Comparison of ENCODE assay signal across 9 cellular contexts in the genomic region with DNA sequence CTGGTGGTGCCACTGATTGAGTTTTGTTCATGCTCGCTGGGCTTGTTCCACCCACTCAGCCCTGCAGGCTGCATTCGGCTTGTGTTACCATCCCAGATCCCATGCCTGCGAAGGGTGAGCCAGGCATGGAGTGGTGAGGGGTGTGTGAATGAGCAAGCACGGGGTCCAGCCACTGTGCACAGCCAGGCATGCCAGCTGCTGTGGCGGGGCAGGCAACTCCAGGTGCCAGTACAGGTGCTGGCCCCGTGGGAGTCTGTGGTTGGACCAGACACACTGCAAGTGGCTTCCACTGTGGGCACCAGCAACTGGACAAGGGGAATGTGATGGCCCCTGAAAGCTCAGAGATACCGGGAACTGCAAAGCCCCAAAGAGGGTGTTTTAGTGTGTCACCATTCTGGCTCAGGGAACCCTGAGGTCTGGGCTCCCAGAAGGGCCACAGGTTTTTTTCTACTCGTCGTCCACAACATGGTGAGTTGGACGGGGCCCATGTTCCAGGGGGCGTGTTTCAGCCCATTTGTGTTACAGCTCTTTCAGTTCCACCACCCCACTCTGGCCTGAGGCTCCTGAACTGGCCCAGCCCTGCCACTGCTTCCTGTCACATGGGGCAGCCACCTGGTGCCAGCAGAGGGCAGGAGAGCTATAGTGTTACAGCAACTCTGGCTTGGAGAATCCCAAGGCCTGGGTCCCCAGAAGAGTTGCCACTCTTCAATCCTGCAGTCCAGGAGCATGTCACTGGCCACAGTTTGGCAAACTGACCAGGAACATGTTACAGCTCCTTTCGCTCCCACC.
DNase-seq lines count a peak whose midpoint lies in the region; ATAC-seq and TF ChIP-seq lines count a peak whose summit lies in the region.
"Had no signal": no experiment of that assay in that cellular context is flagged by ENCODE, and none has a peak within 500 bp of the region (broad histone marks: within the 10 kb centered on the region; RNA-seq: fewer than 3 reads in every experiment).

No MANE protein-coding gene starts in this region.

- H3K4me3 ChIP-seq in A673 (ENCODE audit: low read depth, low read length, poor library complexity, severe bottlenecking), result no peak overlapping the region
- no peak overlapping the region for H3K4me3 ChIP-seq in OCI-LY7 (ENCODE audit: low read depth, low read length, poor library complexity, severe bottlenecking)
- no peak overlapping the region for H3K4me3 ChIP-seq in brain microvascular endothelial cell (ENCODE audit: low read depth, low read length)

- no peaks in the 10 kb centered on the region for H3K27me3 Mint-ChIP-seq in activated T-helper 1 cell treated with anti-CD3 and anti-CD28 coated beads, Interleukin-12 subunit alpha, Interleukin-12 subunit beta, Interleukin-2, Interleukin-4 antibody, amounts not matched to agents 30 ng/mL and 10 ng/mL and 1 ng/mL, durations not matched to agents 14 hours and 24 hours and 36 hours (ENCODE audit: insufficient read depth)

- no peak overlapping the region for H2AFZ ChIP-seq in OCI-LY7 (ENCODE audit: low read length)

- no peaks in the 10 kb centered on the region for H3K9me2 ChIP-seq in OCI-LY7 (ENCODE audit: insufficient read depth, low read length)

- no peak overlapping the region for H3K27ac Mint-ChIP-seq in activated T-helper 1 cell treated with anti-CD3 and anti-CD28 coated beads, Interleukin-12 subunit alpha, Interleukin-12 subunit beta, Interleukin-2, Interleukin-4 antibody, amounts not matched to agents 30 ng/mL and 10 ng/mL and 1 ng/mL, durations not matched to agents 14 hours and 24 hours and 36 hours
- H3K27ac Mint-ChIP-seq: stimulated activated naive CD8-positive, alpha-beta T cell treated with anti-CD3 and anti-CD28 coated beads, Interleukin-15, Interleukin-2, amounts not matched to agents 100 ng/mL and 50 ng/mL, for 24 hours had no signal

- POLR2A ChIA-PET in A673 (lab: Charles Lee; ENCODE audit: low non-redundant PET) (no interaction called here), OCI-LY7 (lab: Charles Lee) (interaction anchor here (0.6 kb wide), 1 partner anchor 49 kb away, joined by 3 read pairs; no protein-coding TSS in a partner anchor)

- H3K36me3 ChIP-seq in A673 (ENCODE audit: insufficient read depth, low read length, poor library complexity, severe bottlenecking) (no peaks in the 10 kb centered on the region), OCI-LY7 (ENCODE audit: insufficient read depth, low read length) (no peaks in the 10 kb centered on the region), brain microvascular endothelial cell (replicated peaks) (no peaks in the 10 kb centered on the region)

- H3K27me3 ChIP-seq in A673 (replicated peaks; ENCODE audit: insufficient read depth, low read depth, low read length, poor library complexity) (no peaks in the 10 kb centered on the region), brain microvascular endothelial cell (replicated peaks) (no peaks in the 10 kb centered on the region)

- no peaks in the 10 kb centered on the region for H3K79me2 ChIP-seq in OCI-LY7 (ENCODE audit: insufficient read depth, low read depth, low read length)

- H3K9me3 ChIP-seq in A673 (ENCODE audit: low read depth, low read length, poor library complexity, severe bottlenecking) (no peaks in the 10 kb centered on the region), OCI-LY7 (ENCODE audit: low read length) (no peaks in the 10 kb centered on the region)

- no peak for DNase-seq in A673 (ENCODE audit: low spot score)
- DNase-seq in GM13977 (ENCODE audit: low spot score), result no peak
- peak; percentile 26 for DNase-seq in OCI-LY7 (ENCODE audit: low spot score)
- no peak for DNase-seq in brain microvascular endothelial cell
- no peak for DNase-seq in activated T-helper 1 cell treated with anti-CD3 and anti-CD28 coated beads, Interleukin-12 subunit alpha, Interleukin-12 subunit beta, Interleukin-2, Interleukin-4 antibody, amounts not matched to agents 30 ng/mL and 10 ng/mL and 1 ng/mL, durations not matched to agents 14 hours and 24 hours and 36 hours (ENCODE audit: low spot score)
- DNase-seq in mucosa of gallbladder (ENCODE audit: low spot score), result no peak

- H3K4me2 ChIP-seq in OCI-LY7 (ENCODE audit: low read length), result no peak overlapping the region

- CTCF ChIA-PET in A673 (lab: Charles Lee) (no interaction called here), OCI-LY7 (lab: Charles Lee; ENCODE audit: unreplicated experiment) (no interaction called here)

- peak; percentile 57 for ATAC-seq in HG02763 (IDR thresholded peaks at IDR 0.05; ENCODE audit: unreplicated experiment)
- ATAC-seq in GM21381 (IDR thresholded peaks at IDR 0.05; ENCODE audit: unreplicated experiment), result no peak

- no peak overlapping the region for H3K4me3 Mint-ChIP-seq in activated T-helper 1 cell treated with anti-CD3 and anti-CD28 coated beads, Interleukin-12 subunit alpha, Interleukin-12 subunit beta, Interleukin-2, Interleukin-4 antibody, amounts not matched to agents 30 ng/mL and 10 ng/mL and 1 ng/mL, durations not matched to agents 14 hours and 24 hours and 36 hours
- H3K4me3 Mint-ChIP-seq: stimulated activated naive CD8-positive, alpha-beta T cell treated with anti-CD3 and anti-CD28 coated beads, Interleukin-15, Interleukin-2, amounts not matched to agents 100 ng/mL and 50 ng/mL, for 24 hours had no signal

- intact Hi-C loops in A673 (cut with micrococcal nuclease; ENCODE audit: unreplicated experiment), result no loop called here
- intact Hi-C loops in OCI-LY7 (cut with micrococcal nuclease; ENCODE audit: unreplicated experiment), result no loop called here
- intact Hi-C loops in activated T-helper 1 cell treated with anti-CD3 and anti-CD28 coated beads, Interleukin-12 subunit alpha, Interleukin-12 subunit beta, Interleukin-2, Interleukin-4 antibody, amounts not matched to agents 30 ng/mL and 10 ng/mL and 1 ng/mL, durations not matched to agents 14 hours and 24 hours and 36 hours (cut with micrococcal nuclease), result no loop called here

- TF ChIP-seq CTCF in A673 (conservative IDR thresholded peaks at IDR 0.05; ENCODE audit: low read depth, low read length) (0 out of 2 replicates have a peak, but pooled peaks have one; percentile 15), GM13977 (IDR thresholded peaks at IDR 0.05; ENCODE audit: extremely low read depth, insufficient read depth, missing control alignments) (peak; percentile 30), OCI-LY7 (conservative IDR thresholded peaks at IDR 0.05; ENCODE audit: low read length) (peak; percentile 53), brain microvascular endothelial cell (IDR thresholded peaks at IDR 0.05; ENCODE audit: low read depth, low read length, missing control alignments) (no peak)

- H3K36me3 Mint-ChIP-seq in activated T-helper 1 cell treated with anti-CD3 and anti-CD28 coated beads, Interleukin-12 subunit alpha, Interleukin-12 subunit beta, Interleukin-2, Interleukin-4 antibody, amounts not matched to agents 30 ng/mL and 10 ng/mL and 1 ng/mL, durations not matched to agents 14 hours and 24 hours and 36 hours (ENCODE audit: low read depth), result no peaks in the 10 kb centered on the region

- H4K20me1 ChIP-seq in OCI-LY7 (ENCODE audit: insufficient read depth, low read length), result no peaks in the 10 kb centered on the region

- BruUV-seq in A673 (replicated peaks; lab: Mats Ljungman, UMichigan), result no TSS peak
- BruUV-seq in OCI-LY7 (replicated peaks; lab: Mats Ljungman, UMichigan), result no TSS peak

- in situ Hi-C loops in GM13977 (cut with MboI; ENCODE audit: low pct_unique_long_range_greater_than_20kb, low sequenced_read_pairs, unreplicated experiment), result no loop called here
- in situ Hi-C loops in brain microvascular endothelial cell (cut with HindIII; ENCODE audit: low pct_ligation_motif_present, low sequenced_read_pairs), result no loop called here

- no peaks in the 10 kb centered on the region for H3K4me1 Mint-ChIP-seq in activated T-helper 1 cell treated with anti-CD3 and anti-CD28 coated beads, Interleukin-12 subunit alpha, Interleukin-12 subunit beta, Interleukin-2, Interleukin-4 antibody, amounts not matched to agents 30 ng/mL and 10 ng/mL and 1 ng/mL, durations not matched to agents 14 hours and 24 hours and 36 hours (ENCODE audit: low read depth)

- no peak overlapping the region for H3K27ac ChIP-seq in A673 (ENCODE audit: low read depth, low read length, poor library complexity, severe bottlenecking)
- H3K27ac ChIP-seq in OCI-LY7 (ENCODE audit: low read depth, low read length, poor library complexity, severe bottlenecking), result no peak overlapping the region
- H3K27ac ChIP-seq in brain microvascular endothelial cell, result no peak overlapping the region

- no peaks in the 10 kb centered on the region for H3K9me3 Mint-ChIP-seq in activated T-helper 1 cell treated with anti-CD3 and anti-CD28 coated beads, Interleukin-12 subunit alpha, Interleukin-12 subunit beta, Interleukin-2, Interleukin-4 antibody, amounts not matched to agents 30 ng/mL and 10 ng/mL and 1 ng/mL, durations not matched to agents 14 hours and 24 hours and 36 hours
- H3K9me3 Mint-ChIP-seq: stimulated activated naive CD8-positive, alpha-beta T cell treated with anti-CD3 and anti-CD28 coated beads, Interleukin-15, Interleukin-2, amounts not matched to agents 100 ng/mL and 50 ng/mL, for 24 hours had no signal

- H3K4me1 ChIP-seq in A673 (ENCODE audit: insufficient read depth, low read length, poor library complexity, severe bottlenecking) (no peaks in the 10 kb centered on the region), OCI-LY7 (ENCODE audit: insufficient read depth, low read length, poor library complexity, severe bottlenecking) (no peaks in the 10 kb centered on the region)
